31 cellular contexts compared by ENCODE assay signal in genomic region chr4:15153662-15154061, GRCh38.
"Had no signal": no experiment of that assay in that cellular context is flagged by ENCODE, and none has a peak within 500 bp of the region (broad histone marks: within the 10 kb centered on the region; RNA-seq: fewer than 3 reads in every experiment).

No MANE protein-coding gene starts in this region.

- DNase-seq: activated CD4-positive, alpha-beta T cell treated with anti-CD3 and anti-CD28 coated beads for 48 hours; activated CD4-positive, alpha-beta T cell treated with anti-CD3 and anti-CD28 coated beads, Interleukin-2, amount 50 U/mL, for 4 hours; activated CD4-positive, CD25-positive, alpha-beta regulatory T cell treated with anti-CD3 and anti-CD28 coated beads, Interleukin-2, amount 50 U/mL, for 72 hours; activated CD8-positive, alpha-beta memory T cell treated with anti-CD3 and anti-CD28 coated beads, Interleukin-2, amount 10 ng/mL, durations not matched to agents 7 days and 5 days; activated CD8-positive, alpha-beta T cell treated with anti-CD3 and anti-CD28 coated beads, Interleukin-2, amount 10 ng/mL, durations not matched to agents 7 days and 5 days; activated effector memory CD4-positive, alpha-beta T cell treated with Interleukin-2 at 50 U/mL for 16 hours; activated naive CD4-positive, alpha-beta T cell; activated T-cell treated with anti-CD3 and anti-CD28 coated beads, Interleukin-2, amount 50 U/mL, for 24 hours; NCI-H1092; NCI-H1417 treated with DMSO at 0.1 percent for 48 hours; NCI-H1694; NCI-H2029; NCI-H2107; NCI-H2171 treated with DMSO at 0.1 percent for 48 hours; NCI-H226; NCI-H510A; NCI-H526 treated with DMSO at 0.1 percent for 48 hours; NCI-H82; RPMI8226; T-cell; T-helper 2 cell; T1000 had no signal

- H3K9me3 ChIP-seq: breast epithelium had no signal

- H3K27ac Mint-ChIP-seq: activated CD8-positive, alpha-beta memory T cell treated with anti-CD3 and anti-CD28 coated beads, Interleukin-2, amount 10 ng/mL, durations not matched to agents 7 days and 5 days; activated CD8-positive, alpha-beta T cell treated with anti-CD3 and anti-CD28 coated beads, Interleukin-2, amount 10 ng/mL, durations not matched to agents 7 days and 5 days; activated naive CD8-positive, alpha-beta T cell; activated T-cell treated with anti-CD3 and anti-CD28 coated beads, Interleukin-2, amount 50 U/mL, for 24 hours; activated T-helper 1 cell treated with anti-CD3 and anti-CD28 coated beads, Interleukin-12 subunit alpha, Interleukin-12 subunit beta, Interleukin-2, Interleukin-4 antibody, amounts not matched to agents 30 ng/mL and 10 ng/mL and 1 ng/mL, durations not matched to agents 14 hours and 24 hours and 36 hours; T-cell; WTC11 had no signal

- H3K9ac ChIP-seq: KMS-11 had no signal

- H3K27me3 ChIP-seq: breast epithelium had no signal

- H3K4me1 Mint-ChIP-seq: central memory CD8-positive, alpha-beta T cell; T-cell had no signal

- H3K27ac ChIP-seq: breast epithelium, KMS-11, SK-N-MC had no signal

- H3K36me3 Mint-ChIP-seq: activated CD8-positive, alpha-beta memory T cell treated with anti-CD3 and anti-CD28 coated beads, Interleukin-2, amount 10 ng/mL, durations not matched to agents 7 days and 5 days; activated naive CD8-positive, alpha-beta T cell; T-cell; WTC11 had no signal

- H3K4me2 ChIP-seq: KMS-11 had no signal

- ATAC-seq: activated CD8-positive, alpha-beta memory T cell treated with anti-CD3 and anti-CD28 coated beads, Interleukin-2, amount 10 ng/mL, durations not matched to agents 7 days and 5 days; activated CD8-positive, alpha-beta T cell treated with anti-CD3 and anti-CD28 coated beads, Interleukin-2, amount 10 ng/mL, durations not matched to agents 7 days and 5 days; Panc1; Right ventricle myocardium inferior; T-cell; WTC11 had no signal

- H3K9me3 Mint-ChIP-seq: activated T-cell treated with anti-CD3 and anti-CD28 coated beads, Interleukin-2, amount 50 U/mL, for 24 hours; T-cell had no signal

- H3K4me3 ChIP-seq: breast epithelium, SK-N-MC had no signal

- H3K4me3 Mint-ChIP-seq: activated CD8-positive, alpha-beta memory T cell treated with anti-CD3 and anti-CD28 coated beads, Interleukin-2, amount 10 ng/mL, durations not matched to agents 7 days and 5 days; activated CD8-positive, alpha-beta T cell treated with anti-CD3 and anti-CD28 coated beads, Interleukin-2, amount 10 ng/mL, durations not matched to agents 7 days and 5 days; activated naive CD8-positive, alpha-beta T cell; activated T-cell treated with anti-CD3 and anti-CD28 coated beads, Interleukin-2, amount 50 U/mL, for 24 hours; activated T-helper 1 cell treated with anti-CD3 and anti-CD28 coated beads, Interleukin-12 subunit alpha, Interleukin-12 subunit beta, Interleukin-2, Interleukin-4 antibody, amounts not matched to agents 30 ng/mL and 10 ng/mL and 1 ng/mL, durations not matched to agents 14 hours and 24 hours and 36 hours; central memory CD8-positive, alpha-beta T cell; T-cell; WTC11 had no signal

- H3K36me3 ChIP-seq: breast epithelium had no signal

- H3K4me1 ChIP-seq: breast epithelium had no signal
